ENCODE assay signal across 9 cellular contexts in genomic region chr9:131839281-131840084, GRCh38.
DNase-seq lines count a peak whose midpoint lies in the region; ATAC-seq and TF ChIP-seq lines count a peak whose summit lies in the region.
"Had no signal": no experiment of that assay in that cellular context is flagged by ENCODE, and none has a peak within 500 bp of the region (broad histone marks: within the 10 kb centered on the region; RNA-seq: fewer than 3 reads in every experiment).

No MANE protein-coding gene starts in this region.

- H3K27ac Mint-ChIP-seq in T-helper 1 cell treated with Interleukin-12 subunit alpha and Interleukin-12 subunit beta and Interleukin-4 antibody, amounts not matched to agents 30 μg/mL and 1 μg/mL, for 36 hours, result peak overlapping the region; percentile 99
- H3K27ac Mint-ChIP-seq in activated naive CD8-positive, alpha-beta T cell treated with anti-CD3 and anti-CD28 coated beads for 36 hours, result no peak overlapping the region
- H3K27ac Mint-ChIP-seq in nephron progenitor cell, result peak overlapping the region; percentile 80

- TF ChIP-seq CTCF in nephron progenitor cell (IDR thresholded peaks at IDR 0.05), result no peak

- DNase-seq in Daoy (ENCODE audit: low read depth) (peak; percentile 91), nephron progenitor cell (no peak), NAMALWA (ENCODE audit: low spot score) (no peak), mucosa of gallbladder (ENCODE audit: low spot score) (no peak), NCI-H748 (lab: John Stamatoyannopoulos, UW; ENCODE audit: unreplicated experiment) (no peak)
- DNase-seq in activated naive CD8-positive, alpha-beta T cell treated with anti-CD3 and anti-CD28 coated beads for 36 hours, result peak; percentile 13
- DNase-seq: hypothalamus had no signal

- peaks cover 7% of the 10 kb centered on the region for H3K9me3 Mint-ChIP-seq in T-helper 1 cell treated with Interleukin-12 subunit alpha and Interleukin-12 subunit beta and Interleukin-4 antibody, amounts not matched to agents 30 μg/mL and 1 μg/mL, for 36 hours
- H3K9me3 Mint-ChIP-seq in activated naive CD8-positive, alpha-beta T cell treated with anti-CD3 and anti-CD28 coated beads for 36 hours, result no peaks in the 10 kb centered on the region
- no peaks in the 10 kb centered on the region for H3K9me3 Mint-ChIP-seq in nephron progenitor cell

- no peaks in the 10 kb centered on the region for H3K27me3 Mint-ChIP-seq in T-helper 1 cell treated with Interleukin-12 subunit alpha and Interleukin-12 subunit beta and Interleukin-4 antibody, amounts not matched to agents 30 μg/mL and 1 μg/mL, for 36 hours (ENCODE audit: low read depth)
- peaks cover 26% of the 10 kb centered on the region for H3K27me3 Mint-ChIP-seq in activated naive CD8-positive, alpha-beta T cell treated with anti-CD3 and anti-CD28 coated beads for 36 hours
- H3K27me3 Mint-ChIP-seq in nephron progenitor cell (ENCODE audit: low read depth, poor library complexity), result peaks cover 13% of the 10 kb centered on the region

- H3K4me1 Mint-ChIP-seq in T-helper 1 cell treated with Interleukin-12 subunit alpha and Interleukin-12 subunit beta and Interleukin-4 antibody, amounts not matched to agents 30 μg/mL and 1 μg/mL, for 36 hours (ENCODE audit: low read depth), result peaks cover 20% of the 10 kb centered on the region
- peaks cover 4% of the 10 kb centered on the region for H3K4me1 Mint-ChIP-seq in activated naive CD8-positive, alpha-beta T cell treated with anti-CD3 and anti-CD28 coated beads for 36 hours
- peaks cover 74% of the 10 kb centered on the region for H3K4me1 Mint-ChIP-seq in nephron progenitor cell

- no peak for ATAC-seq in HG03175 (IDR thresholded peaks at IDR 0.05; ENCODE audit: unreplicated experiment)

- peak overlapping the region; percentile 62 for H3K4me3 Mint-ChIP-seq in T-helper 1 cell treated with Interleukin-12 subunit alpha and Interleukin-12 subunit beta and Interleukin-4 antibody, amounts not matched to agents 30 μg/mL and 1 μg/mL, for 36 hours
- no peak overlapping the region for H3K4me3 Mint-ChIP-seq in activated naive CD8-positive, alpha-beta T cell treated with anti-CD3 and anti-CD28 coated beads for 36 hours
- H3K4me3 Mint-ChIP-seq in nephron progenitor cell, result no peak overlapping the region

- peaks cover 1% of the 10 kb centered on the region for H3K36me3 Mint-ChIP-seq in T-helper 1 cell treated with Interleukin-12 subunit alpha and Interleukin-12 subunit beta and Interleukin-4 antibody, amounts not matched to agents 30 μg/mL and 1 μg/mL, for 36 hours (ENCODE audit: low read depth)
- H3K36me3 Mint-ChIP-seq in activated naive CD8-positive, alpha-beta T cell treated with anti-CD3 and anti-CD28 coated beads for 36 hours, result no peaks in the 10 kb centered on the region
- H3K36me3 Mint-ChIP-seq in nephron progenitor cell (ENCODE audit: low read depth), result no peaks in the 10 kb centered on the region

Comparison
In these comparisons a context has a peak if more than half of its experiments do, and no peak if none do; other contexts are left out.
1. DNase-seq: peak in Daoy (single experiment) and activated naive CD8-positive, alpha-beta T cell treated with anti-CD3 and anti-CD28 coated beads for 36 hours (single experiment); none in nephron progenitor cell (single experiment), NAMALWA (single experiment), mucosa of gallbladder (single experiment) and NCI-H748 (single experiment).